Comparison of ENCODE assay signal across 1 cellular context in the genomic region with DNA sequence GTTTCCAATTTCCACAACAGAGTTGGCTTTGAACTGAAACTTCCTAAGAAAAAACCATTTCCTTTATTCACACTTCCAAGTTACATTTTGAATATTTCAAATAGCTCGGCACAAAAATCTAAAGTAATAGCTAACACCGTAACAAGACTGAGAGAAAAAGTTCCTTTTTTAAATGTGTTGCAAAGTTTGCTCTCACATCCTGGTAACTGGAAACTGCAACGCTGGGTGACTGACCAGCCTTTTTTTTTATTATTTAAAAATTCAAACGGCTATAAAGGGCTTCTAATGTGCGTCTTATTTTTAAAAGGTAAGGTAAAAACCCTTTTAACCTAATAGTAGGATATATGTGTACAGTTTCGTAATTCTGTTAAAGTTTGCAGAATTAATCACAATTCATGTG.
TF ChIP-seq lines count a peak whose summit lies in the region.

No MANE protein-coding gene starts in this region.

TF ChIP-seq in HepG2, 621 proteins besides CTCF, POLR2A, EP300 and RAD21 (continued from another document):
- TF ChIP-seq, protein P1, sequence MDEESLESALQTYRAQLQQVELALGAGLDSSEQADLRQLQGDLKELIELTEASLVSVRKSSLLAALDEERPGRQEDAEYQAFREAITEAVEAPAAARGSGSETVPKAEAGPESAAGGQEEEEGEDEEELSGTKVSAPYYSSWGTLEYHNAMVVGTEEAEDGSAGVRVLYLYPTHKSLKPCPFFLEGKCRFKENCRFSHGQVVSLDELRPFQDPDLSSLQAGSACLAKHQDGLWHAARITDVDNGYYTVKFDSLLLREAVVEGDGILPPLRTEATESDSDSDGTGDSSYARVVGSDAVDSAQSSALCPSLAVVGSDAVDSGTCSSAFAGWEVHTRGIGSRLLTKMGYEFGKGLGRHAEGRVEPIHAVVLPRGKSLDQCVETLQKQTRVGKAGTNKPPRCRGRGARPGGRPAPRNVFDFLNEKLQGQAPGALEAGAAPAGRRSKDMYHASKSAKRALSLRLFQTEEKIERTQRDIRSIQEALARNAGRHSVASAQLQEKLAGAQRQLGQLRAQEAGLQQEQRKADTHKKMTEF (CRISPR knock-in tag; IDR thresholded peaks at IDR 0.05) = no peak
- no peak for TF ChIP-seq SOX13 (IDR thresholded peaks at IDR 0.05)
- TF ChIP-seq SOX13 (CRISPR knock-in tag; conservative IDR thresholded peaks at IDR 0.05 in 1 of 2, IDR thresholded peaks at IDR 0.05 in 1 of 2) = 0 out of 4 replicates have a peak, but pooled peaks of 1 of the 2 experiments have one; percentile 70
- TF ChIP-seq ZFP36L1 (CRISPR knock-in tag; IDR thresholded peaks at IDR 0.05) = 0 out of 2 replicates have a peak, but pooled peaks have one; percentile 1
- TF ChIP-seq, protein P2, sequence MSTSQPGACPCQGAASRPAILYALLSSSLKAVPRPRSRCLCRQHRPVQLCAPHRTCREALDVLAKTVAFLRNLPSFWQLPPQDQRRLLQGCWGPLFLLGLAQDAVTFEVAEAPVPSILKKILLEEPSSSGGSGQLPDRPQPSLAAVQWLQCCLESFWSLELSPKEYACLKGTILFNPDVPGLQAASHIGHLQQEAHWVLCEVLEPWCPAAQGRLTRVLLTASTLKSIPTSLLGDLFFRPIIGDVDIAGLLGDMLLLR (CRISPR knock-in tag; IDR thresholded peaks at IDR 0.05) = no peak
- no peak for TF ChIP-seq HOXA9 (CRISPR knock-in tag; IDR thresholded peaks at IDR 0.05; ENCODE audit: borderline replicate concordance)
TF ChIP-seq in HepG2: peak in this region for 3.
